In genomic region chr10:95335933-95336699, GRCh38 we compare ENCODE assay signal across 20 cellular contexts. TPM values are rescaled to one million over a fixed set of nuclear protein-coding genes. Genes with fewer than 3 reads are reported as not detected.
DNase-seq lines count a peak whose midpoint lies in the region; ATAC-seq lines count a peak whose summit lies in the region.
"Had no signal": no experiment of that assay in that cellular context is flagged by ENCODE, and none has a peak within 500 bp of the region (broad histone marks: within the 10 kb centered on the region; RNA-seq: fewer than 3 reads in every experiment).

No MANE protein-coding gene starts in this region.

- intact Hi-C loops in sciatic nerve (cut with DNase I), result no loop called here

- H3K27me3 Mint-ChIP-seq in stimulated activated naive CD8-positive, alpha-beta T cell treated with anti-CD3 and anti-CD28 coated beads, Interleukin-15, amount 100 ng/mL, for 72 hours, result no peaks in the 10 kb centered on the region
- no peaks in the 10 kb centered on the region for H3K27me3 Mint-ChIP-seq in activated T-cell treated with anti-CD3 and anti-CD28 coated beads, Interleukin-2, amount 50 U/mL, for 24 hours
- H3K27me3 Mint-ChIP-seq: activated CD4-positive, alpha-beta memory T cell treated with anti-CD3 and anti-CD28 coated beads, Interleukin-2, amount 10 ng/mL, durations not matched to agents 7 days and 5 days; B cell; stimulated activated memory B cell treated with anti-CD40 and anti-IgM and Interleukin-4, amounts not matched to agents 10 μg/mL and 1 μg/mL and 100 μg/mL, for 72 hours had no signal

- H3K36me3 Mint-ChIP-seq in activated T-cell treated with anti-CD3 and anti-CD28 coated beads, Interleukin-2, amount 50 U/mL, for 24 hours (ENCODE audit: low read depth), result no peaks in the 10 kb centered on the region
- H3K36me3 Mint-ChIP-seq: stimulated activated memory B cell treated with anti-CD40 and anti-IgM and Interleukin-4, amounts not matched to agents 10 μg/mL and 1 μg/mL and 100 μg/mL, for 72 hours had no signal

- no peaks in the 10 kb centered on the region for H3K4me1 Mint-ChIP-seq in stimulated activated naive CD8-positive, alpha-beta T cell treated with anti-CD3 and anti-CD28 coated beads, Interleukin-15, amount 100 ng/mL, for 72 hours
- H3K4me1 Mint-ChIP-seq in activated T-cell treated with anti-CD3 and anti-CD28 coated beads, Interleukin-2, amount 50 U/mL, for 24 hours (ENCODE audit: low read depth), result no peaks in the 10 kb centered on the region
- H3K4me1 Mint-ChIP-seq: activated CD4-positive, alpha-beta memory T cell treated with anti-CD3 and anti-CD28 coated beads, Interleukin-2, amount 10 ng/mL, durations not matched to agents 7 days and 5 days; B cell; stimulated activated memory B cell treated with anti-CD40 and anti-IgM and Interleukin-4, amounts not matched to agents 10 μg/mL and 1 μg/mL and 100 μg/mL, for 72 hours had no signal

- H3K27ac Mint-ChIP-seq in stimulated activated naive CD8-positive, alpha-beta T cell treated with anti-CD3 and anti-CD28 coated beads, Interleukin-15, amount 100 ng/mL, for 72 hours, result no peak overlapping the region
- H3K27ac Mint-ChIP-seq in activated T-cell treated with anti-CD3 and anti-CD28 coated beads, Interleukin-2, amount 50 U/mL, for 24 hours, result no peak overlapping the region
- H3K27ac Mint-ChIP-seq: activated CD4-positive, alpha-beta memory T cell treated with anti-CD3 and anti-CD28 coated beads, Interleukin-2, amount 10 ng/mL, durations not matched to agents 7 days and 5 days; B cell; stimulated activated memory B cell treated with anti-CD40 and anti-IgM and Interleukin-4, amounts not matched to agents 10 μg/mL and 1 μg/mL and 100 μg/mL, for 72 hours had no signal

- no peak for DNase-seq in stimulated activated naive CD8-positive, alpha-beta T cell treated with anti-CD3 and anti-CD28 coated beads, Interleukin-15, amount 100 ng/mL, for 72 hours
- DNase-seq in stimulated activated naive CD8-positive, alpha-beta T cell treated with anti-CD3 and anti-CD28 coated beads, Interleukin-15, Interleukin-2, amounts not matched to agents 100 U/mL and 50 U/mL, for 24 hours, result no peak
- DNase-seq in islet precursor cell, result peak; percentile 29
- no peak for DNase-seq in sciatic nerve (ENCODE audit: low spot score)
- no peak for DNase-seq in NCI-H1105 treated with DMSO at 0.1 percent for 48 hours (lab: John Stamatoyannopoulos, UW)
- no peak for DNase-seq in activated T-cell treated with anti-CD3 and anti-CD28 coated beads, Interleukin-2, amount 50 U/mL, for 24 hours
- DNase-seq: activated CD4-positive, alpha-beta memory T cell treated with anti-CD3 and anti-CD28 coated beads, Interleukin-2, amount 10 ng/mL, durations not matched to agents 7 days and 5 days; activated CD4-positive, CD25-positive, alpha-beta regulatory T cell; activated T-cell treated with anti-CD3 and anti-CD28 coated beads for 4 hours; caudate nucleus; dorsolateral prefrontal cortex; hippocampal formation; KG1; NCI-H146; small intestine; trophoblast cell had no signal

- H3K9me3 Mint-ChIP-seq in stimulated activated naive CD8-positive, alpha-beta T cell treated with anti-CD3 and anti-CD28 coated beads, Interleukin-15, amount 100 ng/mL, for 72 hours, result no peaks in the 10 kb centered on the region
- H3K9me3 Mint-ChIP-seq in activated T-cell treated with anti-CD3 and anti-CD28 coated beads, Interleukin-2, amount 50 U/mL, for 24 hours, result no peaks in the 10 kb centered on the region
- H3K9me3 Mint-ChIP-seq: activated CD4-positive, alpha-beta memory T cell treated with anti-CD3 and anti-CD28 coated beads, Interleukin-2, amount 10 ng/mL, durations not matched to agents 7 days and 5 days; stimulated activated memory B cell treated with anti-CD40 and anti-IgM and Interleukin-4, amounts not matched to agents 10 μg/mL and 1 μg/mL and 100 μg/mL, for 72 hours had no signal

- no peak overlapping the region for H3K4me3 Mint-ChIP-seq in stimulated activated naive CD8-positive, alpha-beta T cell treated with anti-CD3 and anti-CD28 coated beads, Interleukin-15, amount 100 ng/mL, for 72 hours
- H3K4me3 Mint-ChIP-seq in activated T-cell treated with anti-CD3 and anti-CD28 coated beads, Interleukin-2, amount 50 U/mL, for 24 hours, result no peak overlapping the region
- H3K4me3 Mint-ChIP-seq: activated CD4-positive, alpha-beta memory T cell treated with anti-CD3 and anti-CD28 coated beads, Interleukin-2, amount 10 ng/mL, durations not matched to agents 7 days and 5 days; B cell; stimulated activated memory B cell treated with anti-CD40 and anti-IgM and Interleukin-4, amounts not matched to agents 10 μg/mL and 1 μg/mL and 100 μg/mL, for 72 hours had no signal

- ATAC-seq in stimulated activated naive CD8-positive, alpha-beta T cell treated with anti-CD3 and anti-CD28 coated beads, Interleukin-15, amount 100 ng/mL, for 72 hours, result peak; percentile 22
- ATAC-seq in stimulated activated naive CD8-positive, alpha-beta T cell treated with anti-CD3 and anti-CD28 coated beads, Interleukin-15, Interleukin-2, amounts not matched to agents 100 U/mL and 50 U/mL, for 24 hours, result no peak
- peak; percentile 7 for ATAC-seq in sciatic nerve
- ATAC-seq in GM19395 (IDR thresholded peaks at IDR 0.05; ENCODE audit: unreplicated experiment), result no peak
- no peak for ATAC-seq in HG03571 (IDR thresholded peaks at IDR 0.05; ENCODE audit: unreplicated experiment)
- ATAC-seq: stimulated activated memory B cell treated with anti-CD40 and anti-IgM and Interleukin-4, amounts not matched to agents 10 μg/mL and 1 μg/mL and 100 μg/mL, for 72 hours had no signal

RNA-seq across cellular contexts. Expression of gene PDLIM1, which starts 45.3 kb away (rescaled TPM):
- 138 TPM for total RNA-seq in sciatic nerve

Comparison
In these comparisons a context has a peak if more than half of its experiments do, and no peak if none do; other contexts are left out.
1. ATAC-seq: peak in stimulated activated naive CD8-positive, alpha-beta T cell treated with anti-CD3 and anti-CD28 coated beads, Interleukin-15, amount 100 ng/mL, for 72 hours (single experiment) and sciatic nerve (single experiment); none in stimulated activated naive CD8-positive, alpha-beta T cell treated with anti-CD3 and anti-CD28 coated beads, Interleukin-15, Interleukin-2, amounts not matched to agents 100 U/mL and 50 U/mL, for 24 hours (single experiment), GM19395 (single experiment) and HG03571 (single experiment).